In genomic region chr4:95528388-95528787, GRCh38 we compare ENCODE assay signal across 1 cellular context.
TF ChIP-seq lines count a peak whose summit lies in the region.

No MANE protein-coding gene starts in this region.

TF ChIP-seq in GM23338, 12 proteins besides CTCF, POLR2A, EP300 and RAD21:
- TF ChIP-seq, protein P1, sequence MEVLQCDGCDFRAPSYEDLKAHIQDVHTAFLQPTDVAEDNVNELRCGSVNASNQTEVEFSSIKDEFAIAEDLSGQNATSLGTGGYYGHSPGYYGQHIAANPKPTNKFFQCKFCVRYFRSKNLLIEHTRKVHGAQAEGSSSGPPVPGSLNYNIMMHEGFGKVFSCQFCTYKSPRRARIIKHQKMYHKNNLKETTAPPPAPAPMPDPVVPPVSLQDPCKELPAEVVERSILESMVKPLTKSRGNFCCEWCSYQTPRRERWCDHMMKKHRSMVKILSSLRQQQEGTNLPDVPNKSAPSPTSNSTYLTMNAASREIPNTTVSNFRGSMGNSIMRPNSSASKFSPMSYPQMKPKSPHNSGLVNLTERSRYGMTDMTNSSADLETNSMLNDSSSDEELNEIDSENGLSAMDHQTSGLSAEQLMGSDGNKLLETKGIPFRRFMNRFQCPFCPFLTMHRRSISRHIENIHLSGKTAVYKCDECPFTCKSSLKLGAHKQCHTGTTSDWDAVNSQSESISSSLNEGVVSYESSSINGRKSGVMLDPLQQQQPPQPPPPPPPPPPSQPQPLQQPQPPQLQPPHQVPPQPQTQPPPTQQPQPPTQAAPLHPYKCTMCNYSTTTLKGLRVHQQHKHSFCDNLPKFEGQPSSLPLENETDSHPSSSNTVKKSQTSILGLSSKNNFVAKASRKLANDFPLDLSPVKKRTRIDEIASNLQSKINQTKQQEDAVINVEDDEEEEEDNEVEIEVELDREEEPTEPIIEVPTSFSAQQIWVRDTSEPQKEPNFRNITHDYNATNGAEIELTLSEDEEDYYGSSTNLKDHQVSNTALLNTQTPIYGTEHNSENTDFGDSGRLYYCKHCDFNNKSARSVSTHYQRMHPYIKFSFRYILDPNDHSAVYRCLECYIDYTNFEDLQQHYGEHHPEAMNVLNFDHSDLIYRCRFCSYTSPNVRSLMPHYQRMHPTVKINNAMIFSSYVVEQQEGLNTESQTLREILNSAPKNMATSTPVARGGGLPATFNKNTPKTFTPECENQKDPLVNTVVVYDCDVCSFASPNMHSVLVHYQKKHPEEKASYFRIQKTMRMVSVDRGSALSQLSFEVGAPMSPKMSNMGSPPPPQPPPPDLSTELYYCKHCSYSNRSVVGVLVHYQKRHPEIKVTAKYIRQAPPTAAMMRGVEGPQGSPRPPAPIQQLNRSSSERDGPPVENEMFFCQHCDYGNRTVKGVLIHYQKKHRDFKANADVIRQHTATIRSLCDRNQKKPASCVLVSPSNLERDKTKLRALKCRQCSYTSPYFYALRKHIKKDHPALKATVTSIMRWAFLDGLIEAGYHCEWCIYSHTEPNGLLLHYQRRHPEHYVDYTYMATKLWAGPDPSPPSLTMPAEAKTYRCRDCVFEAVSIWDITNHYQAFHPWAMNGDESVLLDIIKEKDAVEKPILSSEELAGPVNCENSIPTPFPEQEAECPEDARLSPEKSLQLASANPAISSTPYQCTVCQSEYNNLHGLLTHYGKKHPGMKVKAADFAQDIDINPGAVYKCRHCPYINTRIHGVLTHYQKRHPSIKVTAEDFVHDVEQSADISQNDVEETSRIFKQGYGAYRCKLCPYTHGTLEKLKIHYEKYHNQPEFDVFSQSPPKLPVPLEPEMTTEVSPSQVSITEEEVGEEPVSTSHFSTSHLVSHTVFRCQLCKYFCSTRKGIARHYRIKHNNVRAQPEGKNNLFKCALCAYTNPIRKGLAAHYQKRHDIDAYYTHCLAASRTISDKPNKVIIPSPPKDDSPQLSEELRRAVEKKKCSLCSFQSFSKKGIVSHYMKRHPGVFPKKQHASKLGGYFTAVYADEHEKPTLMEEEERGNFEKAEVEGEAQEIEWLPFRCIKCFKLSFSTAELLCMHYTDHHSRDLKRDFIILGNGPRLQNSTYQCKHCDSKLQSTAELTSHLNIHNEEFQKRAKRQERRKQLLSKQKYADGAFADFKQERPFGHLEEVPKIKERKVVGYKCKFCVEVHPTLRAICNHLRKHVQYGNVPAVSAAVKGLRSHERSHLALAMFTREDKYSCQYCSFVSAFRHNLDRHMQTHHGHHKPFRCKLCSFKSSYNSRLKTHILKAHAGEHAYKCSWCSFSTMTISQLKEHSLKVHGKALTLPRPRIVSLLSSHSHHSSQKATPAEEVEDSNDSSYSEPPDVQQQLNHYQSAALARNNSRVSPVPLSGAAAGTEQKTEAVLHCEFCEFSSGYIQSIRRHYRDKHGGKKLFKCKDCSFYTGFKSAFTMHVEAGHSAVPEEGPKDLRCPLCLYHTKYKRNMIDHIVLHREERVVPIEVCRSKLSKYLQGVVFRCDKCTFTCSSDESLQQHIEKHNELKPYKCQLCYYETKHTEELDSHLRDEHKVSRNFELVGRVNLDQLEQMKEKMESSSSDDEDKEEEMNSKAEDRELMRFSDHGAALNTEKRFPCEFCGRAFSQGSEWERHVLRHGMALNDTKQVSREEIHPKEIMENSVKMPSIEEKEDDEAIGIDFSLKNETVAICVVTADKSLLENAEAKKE (CRISPR knock-in tag; IDR thresholded peaks at IDR 0.05): no peak
TF ChIP-seq in GM23338: peak in this region for 0.
